In genomic region chr17:1482686-1483445, GRCh38 we compare ENCODE assay signal across 17 cellular contexts. TPM values are rescaled to one million over a fixed set of nuclear protein-coding genes. Genes with fewer than 3 reads are reported as not detected.
A peak's percentile ranks its signal among the peaks of the same experiment; 100 is the strongest.
DNase-seq lines count a peak whose midpoint lies in the region; ATAC-seq and TF ChIP-seq lines count a peak whose summit lies in the region.
"Had no signal": no experiment of that assay in that cellular context is flagged by ENCODE, and none has a peak within 500 bp of the region (broad histone marks: within the 10 kb centered on the region; RNA-seq: fewer than 3 reads in every experiment).

No MANE protein-coding gene starts in this region.

- H3K27me3 Mint-ChIP-seq in brain = peaks cover 3% of the 10 kb centered on the region
- H3K27me3 Mint-ChIP-seq: naive B cell had no signal

- no peak for TF ChIP-seq CTCF in brain (conservative IDR thresholded peaks at IDR 0.05)

- H3K27me3 ChIP-seq in H7 (ENCODE audit: control insufficient read depth, insufficient read depth, low read length) (no peaks in the 10 kb centered on the region), subcutaneous abdominal adipose tissue (ENCODE audit: control insufficient read depth in 5 of 5, insufficient read depth in 4 of 5, low read length in 5 of 5) (no peaks in the 10 kb centered on the region)
- H3K27me3 ChIP-seq: BE2C had no signal

- peaks cover 0 to 2% (median 0%) of the 10 kb centered on the region in 5 experiments for H3K9me3 Mint-ChIP-seq in brain
- H3K9me3 Mint-ChIP-seq: activated T-helper 1 cell treated with anti-CD3 and anti-CD28 coated beads, Interleukin-12 subunit alpha, Interleukin-12 subunit beta, Interleukin-2, Interleukin-4 antibody, amounts not matched to agents 30 ng/mL and 10 ng/mL and 1 ng/mL, durations not matched to agents 14 hours and 24 hours and 36 hours; naive B cell had no signal

- H3K27ac Mint-ChIP-seq in brain = peak overlapping the region in 2 of 5 experiments; percentile 33 to 58
- H3K27ac Mint-ChIP-seq: activated T-helper 1 cell treated with anti-CD3 and anti-CD28 coated beads, Interleukin-12 subunit alpha, Interleukin-12 subunit beta, Interleukin-2, Interleukin-4 antibody, amounts not matched to agents 30 ng/mL and 10 ng/mL and 1 ng/mL, durations not matched to agents 14 hours and 24 hours and 36 hours had no signal

- H3K36me3 Mint-ChIP-seq in brain = peaks cover 35% of the 10 kb centered on the region

- H3K36me3 ChIP-seq in H7 (replicated peaks; ENCODE audit: control insufficient read depth, insufficient read depth, low read length) = peaks cover 14% of the 10 kb centered on the region
- peaks cover 0 to 55% (median 46%) of the 10 kb centered on the region in 5 donors for H3K36me3 ChIP-seq in subcutaneous abdominal adipose tissue (ENCODE audit: control insufficient read depth in 5 of 5, insufficient read depth in 5 of 5, low read length in 5 of 5)
- H3K36me3 ChIP-seq: BE2C had no signal

- H3K4me1 Mint-ChIP-seq in brain = peaks cover 17% of the 10 kb centered on the region

- H3K9me3 ChIP-seq in subcutaneous abdominal adipose tissue (ENCODE audit: control insufficient read depth in 5 of 5, low read length in 5 of 5) = no peaks in the 10 kb centered on the region
- H3K9me3 ChIP-seq: BE2C had no signal

- peak overlapping the region in 4 of 5 experiments; percentile 16 to 49 (median 37) for H3K4me3 Mint-ChIP-seq in brain
- H3K4me3 Mint-ChIP-seq: activated T-helper 1 cell treated with anti-CD3 and anti-CD28 coated beads, Interleukin-12 subunit alpha, Interleukin-12 subunit beta, Interleukin-2, Interleukin-4 antibody, amounts not matched to agents 30 ng/mL and 10 ng/mL and 1 ng/mL, durations not matched to agents 14 hours and 24 hours and 36 hours had no signal

- no peak for ATAC-seq in GM18511 (IDR thresholded peaks at IDR 0.05; ENCODE audit: unreplicated experiment)
- ATAC-seq in GM19397 (IDR thresholded peaks at IDR 0.05; ENCODE audit: unreplicated experiment) = no peak
- no peak for ATAC-seq in GM21390 (IDR thresholded peaks at IDR 0.05; ENCODE audit: unreplicated experiment)
- ATAC-seq: esophagus mucosa, left colon had no signal

- H3K27ac ChIP-seq in subcutaneous abdominal adipose tissue (ENCODE audit: low read depth, low read length) = peak overlapping the region; percentile 72

- H3K4me3 ChIP-seq in H7 (ENCODE audit: insufficient read depth, low read depth, low read length) = no peak overlapping the region
- H3K4me3 ChIP-seq in subcutaneous abdominal adipose tissue (ENCODE audit: low read depth in 1 of 5, low read length in 5 of 5) = no peak overlapping the region

- peak; percentile 70 for DNase-seq in H7
- DNase-seq in medulla oblongata (ENCODE audit: extremely low spot score) = peak; percentile 68
- DNase-seq: activated CD4-positive, alpha-beta T cell treated with anti-CD3 and anti-CD28 coated beads for 48 hours; BE2C; dermis blood vessel endothelial cell; left colon; naive B cell; retina; stimulated activated CD4-positive, alpha-beta T cell treated with anti-CD3 and anti-CD28 coated beads, Interleukin-2, amount 100 ng/mL, for 24 hours; T-helper 9 cell had no signal

- peaks cover 0 to 69% (median 37%) of the 10 kb centered on the region in 5 donors for H3K4me1 ChIP-seq in subcutaneous abdominal adipose tissue (ENCODE audit: control insufficient read depth in 5 of 5, insufficient read depth in 5 of 5, low read length in 5 of 5)
- H3K4me1 ChIP-seq: BE2C had no signal

- H3K9ac ChIP-seq in subcutaneous abdominal adipose tissue (ENCODE audit: low read length in 5 of 5) = no peak overlapping the region

RNA-seq across cellular contexts. Expression of gene MYO1C, which starts 9.6 kb away (rescaled TPM):
- total RNA-seq in H7 (2014; rRNA removed; shearing (Covaris generic)) = 55.9 and 62.6 TPM in 2 replicates
- 12.8 TPM for polyA plus RNA-seq in brain (ENCODE audit: insufficient read depth, low read depth, low replicate concordance)

RNA-seq across cellular contexts. Expression of gene CRK, which starts 26.8 kb away (rescaled TPM):
- total RNA-seq in H7 (2014; rRNA removed; shearing (Covaris generic)) = 60.5 and 68.4 TPM in 2 replicates
- polyA plus RNA-seq in brain (ENCODE audit: insufficient read depth, low read depth, low replicate concordance) = 32.2 TPM

RNA-seq across cellular contexts. Expression of gene INPP5K, which starts 33.5 kb away (rescaled TPM):
- total RNA-seq in H7 (2014; rRNA removed; shearing (Covaris generic)) = 17.6 and 20.7 TPM in 2 replicates
- 50.0 TPM for polyA plus RNA-seq in brain (ENCODE audit: insufficient read depth, low read depth, low replicate concordance)
